In genomic region chr4:102616661-102617060, GRCh38 we compare ENCODE assay signal across 9 cellular contexts.
DNase-seq lines count a peak whose midpoint lies in the region; ATAC-seq and TF ChIP-seq lines count a peak whose summit lies in the region.
"Had no signal": no experiment of that assay in that cellular context is flagged by ENCODE, and none has a peak within 500 bp of the region (broad histone marks: within the 10 kb centered on the region; RNA-seq: fewer than 3 reads in every experiment).

No MANE protein-coding gene starts in this region.

- H3K9me3 ChIP-seq in CD4-positive, CD25-positive, alpha-beta regulatory T cell (ENCODE audit: control insufficient read depth in 2 of 2, low read length in 2 of 2) = no peaks in the 10 kb centered on the region

- H3K27ac Mint-ChIP-seq in CD4-positive, CD25-positive, alpha-beta regulatory T cell = peak overlapping the region in 2 of 3 donors; percentile 33 to 94

- H3K9me3 Mint-ChIP-seq in CD4-positive, CD25-positive, alpha-beta regulatory T cell = no peaks in the 10 kb centered on the region

- peaks cover 51% of the 10 kb centered on the region for H3K36me3 Mint-ChIP-seq in CD4-positive, CD25-positive, alpha-beta regulatory T cell

- peaks cover 4% of the 10 kb centered on the region for H3K27me3 Mint-ChIP-seq in CD4-positive, CD25-positive, alpha-beta regulatory T cell

- H3K4me1 Mint-ChIP-seq in CD4-positive, CD25-positive, alpha-beta regulatory T cell = peaks cover 15 to 49% (median 43%) of the 10 kb centered on the region in 4 donors

- peaks cover 35% of the 10 kb centered on the region for H3K4me1 ChIP-seq in CD4-positive, CD25-positive, alpha-beta regulatory T cell (ENCODE audit: control insufficient read depth, insufficient read depth, low read length, poor library complexity, severe bottlenecking)

- DNase-seq in CD4-positive, CD25-positive, alpha-beta regulatory T cell = peak in 1 of 3 donors; percentile 41
- DNase-seq in DMS53 (lab: John Stamatoyannopoulos, UW) (peak; percentile 88), dermis blood vessel endothelial cell (peak; percentile 85), islet precursor cell (no peak)
- no peak for DNase-seq in activated CD4-positive, CD25-positive, alpha-beta regulatory T cell treated with anti-CD3 and anti-CD28 coated beads, Interleukin-2, amount 50 U/mL, for 72 hours
- DNase-seq: aorta had no signal

- peaks cover 39% of the 10 kb centered on the region for H3K36me3 ChIP-seq in CD4-positive, CD25-positive, alpha-beta regulatory T cell (ENCODE audit: control insufficient read depth, insufficient read depth, low read length)

- no peak overlapping the region for H3K27ac ChIP-seq in CD4-positive, CD25-positive, alpha-beta regulatory T cell (ENCODE audit: insufficient read depth, low read length, poor library complexity, severe bottlenecking)

- no peak for ATAC-seq in CD4-positive, CD25-positive, alpha-beta regulatory T cell (ENCODE audit: low read depth in 2 of 2)
- no peak for ATAC-seq in GM21786 (IDR thresholded peaks at IDR 0.05; ENCODE audit: unreplicated experiment)
- no peak for ATAC-seq in GM21717 (IDR thresholded peaks at IDR 0.05; ENCODE audit: unreplicated experiment)

- no peak overlapping the region for H3K4me3 Mint-ChIP-seq in CD4-positive, CD25-positive, alpha-beta regulatory T cell

- no peak overlapping the region for H3K4me3 ChIP-seq in CD4-positive, CD25-positive, alpha-beta regulatory T cell (ENCODE audit: low read depth, low read length)

- no peaks in the 10 kb centered on the region for H3K27me3 ChIP-seq in CD4-positive, CD25-positive, alpha-beta regulatory T cell (ENCODE audit: control insufficient read depth, insufficient read depth, low read length)

TF ChIP-seq in PFSK-1, 5 proteins besides CTCF, POLR2A, EP300 and RAD21:
- peak; percentile 93; the same call in 1 of the 2 replicates for TF ChIP-seq SIN3A (IDR thresholded peaks at IDR 0.05; ENCODE audit: borderline replicate concordance, insufficient read depth, low read length)
- no peak for TF ChIP-seq TAF1 (IDR thresholded peaks at IDR 0.05; ENCODE audit: borderline replicate concordance, insufficient read depth, low read length)
- TF ChIP-seq FOXP2 (optimal IDR thresholded peaks at IDR 0.05; ENCODE audit: borderline replicate concordance, extremely low read depth, extremely low read length, insufficient read depth) = peak; percentile 66
- 0 out of 2 replicates have a peak, but pooled peaks have one; percentile 34 for TF ChIP-seq POLR2AphosphoS5 (IDR thresholded peaks at IDR 0.05; ENCODE audit: low read depth, low read length)
- no peak for TF ChIP-seq REST (IDR thresholded peaks at IDR 0.05; ENCODE audit: insufficient read depth in 1 of 2, low read depth in 2 of 2, low read length in 2 of 2)

Comparison
In these comparisons a context has a peak if more than half of its experiments do, and no peak if none do; other contexts are left out.
1. DNase-seq: peak in DMS53 (single experiment) and dermis blood vessel endothelial cell (single experiment); none in islet precursor cell (single experiment) and activated CD4-positive, CD25-positive, alpha-beta regulatory T cell treated with anti-CD3 and anti-CD28 coated beads, Interleukin-2, amount 50 U/mL, for 72 hours (single experiment).